Comparison of ENCODE assay signal across 1 cellular context in the genomic region with DNA sequence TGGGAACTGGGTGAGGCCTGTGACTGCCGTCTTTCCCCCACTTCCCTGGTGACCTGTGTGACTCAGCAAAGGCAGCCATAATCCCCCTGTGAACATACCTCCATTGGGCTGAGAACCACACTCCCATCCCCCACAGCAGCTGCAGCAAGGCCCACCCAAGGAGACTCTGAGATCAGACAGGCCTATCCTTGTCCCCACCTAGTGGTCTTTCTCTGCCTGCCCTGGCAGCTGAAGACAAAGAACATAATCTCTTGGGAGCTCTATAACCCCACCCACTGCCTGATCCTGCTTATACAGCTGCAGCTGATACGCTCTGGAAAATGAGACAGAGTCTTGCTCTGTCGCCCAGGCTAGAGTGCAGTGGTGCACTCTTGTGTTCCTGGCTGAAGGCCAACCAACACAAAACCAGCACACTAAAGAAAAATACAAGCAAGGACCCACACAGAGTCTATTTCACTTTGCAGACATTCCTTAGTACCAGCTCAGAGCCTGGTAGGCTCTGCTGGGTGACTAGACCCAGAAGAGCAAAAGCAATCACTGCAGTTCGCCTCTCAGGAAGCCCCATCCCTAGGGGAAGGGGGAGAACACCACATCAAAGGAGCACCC.
TF ChIP-seq lines count a peak whose summit lies in the region.

No MANE protein-coding gene starts in this region.

TF ChIP-seq in HEK293, 187 proteins besides CTCF, POLR2A, EP300 and RAD21 (continued from another document):
- TF ChIP-seq ZNF664 (tag by site-specific recombination; IDR thresholded peaks at IDR 0.05), result no peak
- 0 out of 2 replicates have a peak, but pooled peaks have one; percentile 65 for TF ChIP-seq ZNF2 (tag by site-specific recombination; IDR thresholded peaks at IDR 0.05)
- TF ChIP-seq, protein P1, sequence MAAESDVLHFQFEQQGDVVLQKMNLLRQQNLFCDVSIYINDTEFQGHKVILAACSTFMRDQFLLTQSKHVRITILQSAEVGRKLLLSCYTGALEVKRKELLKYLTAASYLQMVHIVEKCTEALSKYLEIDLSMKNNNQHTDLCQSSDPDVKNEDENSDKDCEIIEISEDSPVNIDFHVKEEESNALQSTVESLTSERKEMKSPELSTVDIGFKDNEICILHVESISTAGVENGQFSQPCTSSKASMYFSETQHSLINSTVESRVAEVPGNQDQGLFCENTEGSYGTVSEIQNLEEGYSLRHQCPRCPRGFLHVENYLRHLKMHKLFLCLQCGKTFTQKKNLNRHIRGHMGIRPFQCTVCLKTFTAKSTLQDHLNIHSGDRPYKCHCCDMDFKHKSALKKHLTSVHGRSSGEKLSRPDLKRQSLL (tag by site-specific recombination; IDR thresholded peaks at IDR 0.05), result peak; percentile 91
- TF ChIP-seq, protein P2, sequence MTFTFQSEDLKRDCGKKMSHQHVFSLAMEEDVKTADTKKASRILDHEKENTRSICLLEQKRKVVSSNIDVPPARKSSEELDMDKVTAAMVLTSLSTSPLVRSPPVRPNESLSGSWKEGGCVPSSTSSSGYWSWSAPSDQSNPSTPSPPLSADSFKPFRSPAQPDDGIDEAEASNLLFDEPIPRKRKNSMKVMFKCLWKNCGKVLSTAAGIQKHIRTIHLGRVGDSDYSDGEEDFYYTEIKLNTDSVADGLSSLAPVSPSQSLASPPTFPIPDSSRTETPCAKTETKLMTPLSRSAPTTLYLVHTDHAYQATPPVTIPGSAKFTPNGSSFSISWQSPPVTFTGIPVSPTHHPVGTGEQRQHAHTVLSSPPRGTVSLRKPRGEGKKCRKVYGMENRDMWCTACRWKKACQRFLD (tag by site-specific recombination; IDR thresholded peaks at IDR 0.05), result no peak
- TF ChIP-seq ZNF600 (tag by site-specific recombination; IDR thresholded peaks at IDR 0.05), result peak; percentile 56; the same call in 1 of the 2 replicates
- peak; percentile 71; the same call in 1 of the 2 replicates for TF ChIP-seq KLF7 (tag by site-specific recombination; IDR thresholded peaks at IDR 0.05; ENCODE audit: borderline replicate concordance)
- TF ChIP-seq, protein P3, sequence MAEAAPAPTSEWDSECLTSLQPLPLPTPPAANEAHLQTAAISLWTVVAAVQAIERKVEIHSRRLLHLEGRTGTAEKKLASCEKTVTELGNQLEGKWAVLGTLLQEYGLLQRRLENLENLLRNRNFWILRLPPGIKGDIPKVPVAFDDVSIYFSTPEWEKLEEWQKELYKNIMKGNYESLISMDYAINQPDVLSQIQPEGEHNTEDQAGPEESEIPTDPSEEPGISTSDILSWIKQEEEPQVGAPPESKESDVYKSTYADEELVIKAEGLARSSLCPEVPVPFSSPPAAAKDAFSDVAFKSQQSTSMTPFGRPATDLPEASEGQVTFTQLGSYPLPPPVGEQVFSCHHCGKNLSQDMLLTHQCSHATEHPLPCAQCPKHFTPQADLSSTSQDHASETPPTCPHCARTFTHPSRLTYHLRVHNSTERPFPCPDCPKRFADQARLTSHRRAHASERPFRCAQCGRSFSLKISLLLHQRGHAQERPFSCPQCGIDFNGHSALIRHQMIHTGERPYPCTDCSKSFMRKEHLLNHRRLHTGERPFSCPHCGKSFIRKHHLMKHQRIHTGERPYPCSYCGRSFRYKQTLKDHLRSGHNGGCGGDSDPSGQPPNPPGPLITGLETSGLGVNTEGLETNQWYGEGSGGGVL (tag by site-specific recombination; IDR thresholded peaks at IDR 0.05), result peak; percentile 59
- TF ChIP-seq GLIS1 (tag by site-specific recombination; IDR thresholded peaks at IDR 0.05), result peak; percentile 94
- TF ChIP-seq ZNF670 (tag by site-specific recombination; IDR thresholded peaks at IDR 0.05; ENCODE audit: low read depth), result no peak
- TF ChIP-seq KLF9 (tag by site-specific recombination; IDR thresholded peaks at IDR 0.05; ENCODE audit: low read depth), result peak; percentile 26; the same call in 1 of the 2 replicates
